Comparison of ENCODE assay signal across 17 cellular contexts in genomic region chr12:58914457-58914856, GRCh38. TPM values are rescaled to one million over a fixed set of nuclear protein-coding genes. Genes with fewer than 3 reads are reported as not detected.
DNase-seq lines count a peak whose midpoint lies in the region; ATAC-seq and TF ChIP-seq lines count a peak whose summit lies in the region.
"Had no signal": no experiment of that assay in that cellular context is flagged by ENCODE, and none has a peak within 500 bp of the region (broad histone marks: within the 10 kb centered on the region; RNA-seq: fewer than 3 reads in every experiment).

No MANE protein-coding gene starts in this region.

- H3K4me1 ChIP-seq in GM23248 (ENCODE audit: insufficient read depth), result peaks cover 27% of the 10 kb centered on the region
- peaks cover 45% of the 10 kb centered on the region for H3K4me1 ChIP-seq in body of pancreas

- in situ Hi-C loops in GM23248 (cut with MboI), result loop anchor here (10.0 kb wide), 2 partner anchors 170 to 240 kb away; no protein-coding TSS in a partner anchor

- H3K4me3 ChIP-seq in GM23248, result peak overlapping the region; percentile 95; the same call in 1 of the 2 replicates
- no peak overlapping the region for H3K4me3 ChIP-seq in body of pancreas
- H3K4me3 ChIP-seq: HAP-1, left lung had no signal

- H3K27ac ChIP-seq in GM23248 (no peak overlapping the region), body of pancreas (peak overlapping the region; percentile 4 to 98 (median 58))

- intact Hi-C loops in body of pancreas (cut with DNase I), result no loop called here

- H2AFZ ChIP-seq in GM23248, result no peak overlapping the region

- H3K9me3 ChIP-seq in GM23248 (ENCODE audit: low read depth) (no peaks in the 10 kb centered on the region), body of pancreas (no peaks in the 10 kb centered on the region)
- H3K9me3 ChIP-seq: HAP-1, left lung had no signal

- no peak for TF ChIP-seq POLR2A in body of pancreas (IDR thresholded peaks at IDR 0.05)

- WGBS in GM23248 (ENCODE audit: low coverage in 1 of 2, low lambda C conversion rate in 2 of 2, missing lambda C conversion rate in 2 of 2), 2 experiments, result 38 to 40% methylated on average over 2 of the region's 2 CpGs
- WGBS in body of pancreas, 2 donors, result 33 to 34% methylated on average over 2 of the region's 2 CpGs

- peak; percentile 9 for DNase-seq in GM23248
- peak; percentile 48 for DNase-seq in NCI-H2029 (lab: John Stamatoyannopoulos, UW)
- DNase-seq in body of pancreas, result no peak
- DNase-seq in kidney tubule cell (ENCODE audit: low spot score), result peak; percentile 4
- no peak for DNase-seq in medulla oblongata (ENCODE audit: extremely low spot score)
- DNase-seq: activated CD4-positive, alpha-beta T cell treated with anti-CD3 and anti-CD28 coated beads, Interleukin-2, amount 10 ng/mL, durations not matched to agents 24 days and 14 days; AML-193; central memory CD4-positive, alpha-beta T cell; effector CD8-positive, alpha-beta T cell; foreskin fibroblast; left lung had no signal

- no peak for TF ChIP-seq CTCF in body of pancreas (IDR thresholded peaks at IDR 0.05)

- peaks cover 100% of the 10 kb centered on the region for H3K79me2 ChIP-seq in GM23248 (ENCODE audit: insufficient read depth)

- peaks cover 34% of the 10 kb centered on the region for H3K36me3 ChIP-seq in GM23248 (ENCODE audit: low read depth)
- peaks cover 0 to 2% of the 10 kb centered on the region in 2 donors for H3K36me3 ChIP-seq in body of pancreas (replicated peaks in 1 of 2; ENCODE audit: insufficient read depth in 1 of 2, low read depth in 2 of 2)
- H3K36me3 ChIP-seq: left lung had no signal

- H3K27me3 ChIP-seq in GM23248 (replicated peaks; ENCODE audit: insufficient read depth) (no peaks in the 10 kb centered on the region), body of pancreas (no peaks in the 10 kb centered on the region)

- H4K20me1 ChIP-seq in GM23248 (ENCODE audit: insufficient read depth), result no peaks in the 10 kb centered on the region

- no peaks in the 10 kb centered on the region for H3K9me2 ChIP-seq in GM23248 (ENCODE audit: insufficient read depth)

- ATAC-seq in body of pancreas (no peak), HG03432 (IDR thresholded peaks at IDR 0.05; ENCODE audit: unreplicated experiment) (no peak), GM21576 (IDR thresholded peaks at IDR 0.05; ENCODE audit: unreplicated experiment) (no peak), HG02610 (IDR thresholded peaks at IDR 0.05; ENCODE audit: unreplicated experiment) (no peak)
- ATAC-seq: activated naive CD4-positive, alpha-beta T cell treated with anti-CD3 and anti-CD28 coated beads, Interleukin-2, amount 50 U/mL, for 72 hours; left lung; Panc1 had no signal

- H3K4me2 ChIP-seq in GM23248 (ENCODE audit: unreplicated experiment), result peak overlapping the region; percentile 94

- H3F3A ChIP-seq in GM23248 (ENCODE audit: insufficient read depth), result peaks cover 33% of the 10 kb centered on the region; the same call in 1 of the 2 replicates

- peak overlapping the region; percentile 84; the same call in 1 of the 2 replicates for H3K9ac ChIP-seq in GM23248

RNA-seq across cellular contexts. Expression of gene LRIG3, which starts 5.8 kb away (rescaled TPM):
- 24.7 and 29.3 TPM in 2 replicates for total RNA-seq in GM23248 (2014; rRNA removed; shearing (Covaris generic))
- polyA plus RNA-seq in GM23248 (2016; fragmentation: Nextera tagmentation; extraction: Ambion mirVana), result 9.2 and 10.4 TPM in 2 replicates
- 10 to 100 TPM; 68.6 to 71.6 TPM for total RNA-seq in body of pancreas
- total RNA-seq: activated CD4-positive, alpha-beta T cell treated with anti-CD3 and anti-CD28 coated beads, Interleukin-2, amount 10 ng/mL, durations not matched to agents 24 days and 14 days; activated naive CD4-positive, alpha-beta T cell treated with anti-CD3 and anti-CD28 coated beads, Interleukin-2, amount 50 U/mL, for 72 hours had no signal

Comparison
In these comparisons a context has a peak if more than half of its experiments do, and no peak if none do; other contexts are left out.
1. DNase-seq: peak in GM23248 (single experiment), NCI-H2029 (single experiment) and kidney tubule cell (single experiment); none in body of pancreas (0 of 4) and medulla oblongata (single experiment).